22 cellular contexts compared by ENCODE assay signal in genomic region chr18:71529708-71530303, GRCh38.
DNase-seq lines count a peak whose midpoint lies in the region; ATAC-seq and TF ChIP-seq lines count a peak whose summit lies in the region.
"Had no signal": no experiment of that assay in that cellular context is flagged by ENCODE, and none has a peak within 500 bp of the region (broad histone marks: within the 10 kb centered on the region; RNA-seq: fewer than 3 reads in every experiment).

No MANE protein-coding gene starts in this region.

- CTCF ChIA-PET in MCF 10A (lab: Yijun Ruan, JAX) (interaction anchor here (0.5 kb wide), 1 partner anchor 16 kb away, joined by 3 read pairs; no protein-coding TSS in a partner anchor), mammary epithelial cell (lab: Charles Lee; ENCODE audit: low non-redundant PET) (no interaction called here)

- dilution Hi-C loops in mammary epithelial cell (cut with HindIII; ENCODE audit: low sequenced_read_pairs), result no loop called here

- in situ Hi-C loops in mammary epithelial cell (cut with MboI; ENCODE audit: low sequenced_read_pairs in 2 of 2), result no loop called here

- TF ChIP-seq CTCF in MCF 10A (IDR thresholded peaks at IDR 0.05; ENCODE audit: unreplicated experiment), result no peak
- no peak for TF ChIP-seq CTCF in mammary epithelial cell (conservative IDR thresholded peaks at IDR 0.05 in 1 of 2, IDR thresholded peaks at IDR 0.05 in 1 of 2; ENCODE audit: extremely low read depth in 1 of 2, insufficient read depth in 1 of 2, low read depth in 1 of 2, low read length in 2 of 2)
- no peak for TF ChIP-seq CTCF in SU-DHL-6 (IDR thresholded peaks at IDR 0.05; ENCODE audit: insufficient read depth, low read length, poor library complexity, severe bottlenecking)

- no peak overlapping the region for H3K9ac ChIP-seq in mammary epithelial cell (ENCODE audit: insufficient read depth, low read length)
- no peak overlapping the region for H3K9ac ChIP-seq in SU-DHL-6 (ENCODE audit: low read length)
- H3K9ac ChIP-seq: KMS-11 had no signal

- intact Hi-C loops in MCF 10A (cut with micrococcal nuclease) (no loop called here), mammary epithelial cell (cut with micrococcal nuclease) (no loop called here)

- H3K79me2 ChIP-seq in mammary epithelial cell (ENCODE audit: insufficient read depth, low read length) (no peaks in the 10 kb centered on the region), SU-DHL-6 (ENCODE audit: insufficient read depth, low read length) (no peaks in the 10 kb centered on the region)

- DNase-seq in MCF 10A (ENCODE audit: unreplicated experiment) (peak; percentile 79), mammary epithelial cell (no peak), fibroblast of gingiva (ENCODE audit: low read depth) (peak; percentile 38), stromal cell of bone marrow (ENCODE audit: low read depth) (peak; percentile 2), OCI-M2 (lab: John Stamatoyannopoulos, UW; ENCODE audit: unreplicated experiment) (no peak), GM03348 (ENCODE audit: low spot score) (no peak)
- no peak for DNase-seq in activated T-cell treated with anti-CD3 and anti-CD28 coated beads, Interleukin-2, amount 50 U/mL, for 4 hours
- DNase-seq: activated CD8-positive, alpha-beta T cell treated with anti-CD3 and anti-CD28 coated beads for 36 hours; activated T-cell treated with anti-CD3 and anti-CD28 coated beads, Interleukin-2, amount 50 U/mL, for 72 hours; CD4-positive, alpha-beta T cell; EL; head of caudate nucleus; NCI-H1694 treated with DMSO at 0.1 percent for 48 hours; NK-92 treated with Interleukin-12 subunit alpha and Interleukin-12 subunit beta, amount 100 ng/mL, for 24 hours; pancreas; T-cell; upper lobe of right lung had no signal

- H3K27ac ChIP-seq in mammary epithelial cell (ENCODE audit: insufficient read depth, low read depth, low read length) (no peak overlapping the region), SU-DHL-6 (ENCODE audit: low read depth, low read length) (no peak overlapping the region)
- H3K27ac ChIP-seq: KMS-11, pancreas, upper lobe of right lung had no signal

- H3K27ac Mint-ChIP-seq in MCF 10A (ENCODE audit: low read depth, unreplicated experiment), result no peak overlapping the region
- H3K27ac Mint-ChIP-seq: activated CD8-positive, alpha-beta T cell treated with anti-CD3 and anti-CD28 coated beads for 36 hours; activated naive CD4-positive, alpha-beta T cell treated with anti-CD3 and anti-CD28 coated beads, Interleukin-2, amount 50 U/mL, for 72 hours; activated T-cell treated with anti-CD3 and anti-CD28 coated beads, Interleukin-2, amount 50 U/mL, for 72 hours; CD4-positive, alpha-beta T cell; dendritic cell treated with granulocyte-macrophage colony-stimulating factor and Interleukin-4, amounts not matched to agents 40 ng/mL and 50 ng/mL, for 4 days; T-cell had no signal

- no peaks in the 10 kb centered on the region for H3K9me2 ChIP-seq in SU-DHL-6 (replicated peaks; ENCODE audit: insufficient read depth, low read length)

- BruUV-seq in MCF 10A (replicated peaks; lab: Mats Ljungman, UMichigan) (no TSS peak), mammary epithelial cell (replicated peaks; lab: Mats Ljungman, UMichigan) (no TSS peak)

- H3K4me3 Mint-ChIP-seq in MCF 10A (ENCODE audit: unreplicated experiment), result no peak overlapping the region
- H3K4me3 Mint-ChIP-seq in activated T-cell treated with anti-CD3 and anti-CD28 coated beads, Interleukin-2, amount 50 U/mL, for 4 hours, result no peak overlapping the region
- H3K4me3 Mint-ChIP-seq: activated CD8-positive, alpha-beta T cell treated with anti-CD3 and anti-CD28 coated beads for 36 hours; activated T-cell treated with anti-CD3 and anti-CD28 coated beads, Interleukin-2, amount 50 U/mL, for 72 hours; CD4-positive, alpha-beta T cell; dendritic cell treated with granulocyte-macrophage colony-stimulating factor and Interleukin-4, amounts not matched to agents 40 ng/mL and 50 ng/mL, for 4 days; T-cell had no signal

- POLR2A ChIA-PET in MCF 10A (lab: Yijun Ruan, JAX), result interaction anchor here (1.0 to 1.7 kb wide), 3 partner anchors 10 to 27 kb away, joined by 3 read pairs; no protein-coding TSS in a partner anchor

- H3K4me3 ChIP-seq in mammary epithelial cell (replicated peaks in 1 of 3; ENCODE audit: insufficient read depth in 1 of 3, low read depth in 2 of 3, low read length in 3 of 3), result no peak overlapping the region
- no peak overlapping the region for H3K4me3 ChIP-seq in SU-DHL-6 (ENCODE audit: insufficient read depth, low read length, poor library complexity, severe bottlenecking)
- H3K4me3 ChIP-seq: pancreas, upper lobe of right lung had no signal

- no peak overlapping the region for H3K4me2 ChIP-seq in mammary epithelial cell (ENCODE audit: insufficient read depth, low read depth, low read length)
- H3K4me2 ChIP-seq in SU-DHL-6 (ENCODE audit: low read depth, low read length, poor library complexity, severe bottlenecking), result no peak overlapping the region
- H3K4me2 ChIP-seq: KMS-11 had no signal

- H3K9me3 Mint-ChIP-seq in MCF 10A (ENCODE audit: unreplicated experiment), result no peaks in the 10 kb centered on the region
- H3K9me3 Mint-ChIP-seq in activated T-cell treated with anti-CD3 and anti-CD28 coated beads, Interleukin-2, amount 50 U/mL, for 4 hours, result peaks cover 9% of the 10 kb centered on the region
- H3K9me3 Mint-ChIP-seq: activated CD8-positive, alpha-beta T cell treated with anti-CD3 and anti-CD28 coated beads for 36 hours; activated T-cell treated with anti-CD3 and anti-CD28 coated beads, Interleukin-2, amount 50 U/mL, for 72 hours; CD4-positive, alpha-beta T cell had no signal

- H3F3A ChIP-seq in SU-DHL-6 (ENCODE audit: insufficient read depth), result no peaks in the 10 kb centered on the region

- H3K27me3 Mint-ChIP-seq in MCF 10A (ENCODE audit: insufficient read depth, unreplicated experiment), result peaks cover 2% of the 10 kb centered on the region
- H3K27me3 Mint-ChIP-seq in activated T-cell treated with anti-CD3 and anti-CD28 coated beads, Interleukin-2, amount 50 U/mL, for 4 hours (ENCODE audit: low read depth), result no peaks in the 10 kb centered on the region
- H3K27me3 Mint-ChIP-seq: activated CD8-positive, alpha-beta T cell treated with anti-CD3 and anti-CD28 coated beads for 36 hours; CD4-positive, alpha-beta T cell; dendritic cell treated with granulocyte-macrophage colony-stimulating factor and Interleukin-4, amounts not matched to agents 40 ng/mL and 50 ng/mL, for 4 days; T-cell had no signal

- H3K36me3 ChIP-seq in mammary epithelial cell (ENCODE audit: insufficient read depth, low read length) (no peaks in the 10 kb centered on the region), SU-DHL-6 (ENCODE audit: low read length) (no peaks in the 10 kb centered on the region; the same call in 1 of the 2 replicates)
- H3K36me3 ChIP-seq: pancreas, upper lobe of right lung had no signal

- H3K4me1 Mint-ChIP-seq in MCF 10A (ENCODE audit: insufficient read depth, unreplicated experiment), result peaks cover 15% of the 10 kb centered on the region
- no peaks in the 10 kb centered on the region for H3K4me1 Mint-ChIP-seq in activated T-cell treated with anti-CD3 and anti-CD28 coated beads, Interleukin-2, amount 50 U/mL, for 4 hours (ENCODE audit: low read depth)
- H3K4me1 Mint-ChIP-seq: T-cell had no signal

- WGBS in mammary epithelial cell (ENCODE audit: low coverage, missing lambda C conversion rate), result 3% methylated on average over 3 of the region's 3 CpGs

- H4K20me1 ChIP-seq in mammary epithelial cell (ENCODE audit: insufficient read depth, low read length), result no peaks in the 10 kb centered on the region
- no peaks in the 10 kb centered on the region for H4K20me1 ChIP-seq in SU-DHL-6 (ENCODE audit: low read depth, low read length)

- H3K27me3 ChIP-seq in mammary epithelial cell (ENCODE audit: insufficient read depth, low read length), result no peaks in the 10 kb centered on the region
- H3K27me3 ChIP-seq in SU-DHL-6 (ENCODE audit: low read length), result no peaks in the 10 kb centered on the region
- H3K27me3 ChIP-seq: pancreas, upper lobe of right lung had no signal

- no peaks in the 10 kb centered on the region for H3K4me1 ChIP-seq in mammary epithelial cell (ENCODE audit: insufficient read depth, low read length)
- H3K4me1 ChIP-seq: pancreas, upper lobe of right lung had no signal

- peaks cover 5% of the 10 kb centered on the region for H3K36me3 Mint-ChIP-seq in MCF 10A (ENCODE audit: insufficient read depth, unreplicated experiment)
- H3K36me3 Mint-ChIP-seq in activated T-cell treated with anti-CD3 and anti-CD28 coated beads, Interleukin-2, amount 50 U/mL, for 4 hours (ENCODE audit: insufficient read depth), result no peaks in the 10 kb centered on the region
- H3K36me3 Mint-ChIP-seq: activated naive CD4-positive, alpha-beta T cell treated with anti-CD3 and anti-CD28 coated beads, Interleukin-2, amount 50 U/mL, for 72 hours; T-cell had no signal

- no peak for ATAC-seq in activated T-cell treated with anti-CD3 and anti-CD28 coated beads, Interleukin-2, amount 50 U/mL, for 4 hours
- ATAC-seq: activated CD8-positive, alpha-beta T cell treated with anti-CD3 and anti-CD28 coated beads for 36 hours; activated naive CD4-positive, alpha-beta T cell treated with anti-CD3 and anti-CD28 coated beads, Interleukin-2, amount 50 U/mL, for 72 hours; activated T-cell treated with anti-CD3 and anti-CD28 coated beads, Interleukin-2, amount 50 U/mL, for 72 hours; HCT116; pancreas; T-cell; upper lobe of right lung had no signal

- peaks cover 4% of the 10 kb centered on the region for H3K9me3 ChIP-seq in mammary epithelial cell (replicated peaks; ENCODE audit: insufficient read depth, low read length)
- no peaks in the 10 kb centered on the region for H3K9me3 ChIP-seq in SU-DHL-6 (ENCODE audit: insufficient read depth, low read length)
- H3K9me3 ChIP-seq: pancreas, upper lobe of right lung had no signal

- H2AFZ ChIP-seq in mammary epithelial cell (ENCODE audit: low read depth, low read length) (no peak overlapping the region), SU-DHL-6 (ENCODE audit: low read depth, low read length, severe bottlenecking) (peak overlapping the region; percentile 0)

Comparison
In these comparisons a context has a peak if more than half of its experiments do, and no peak if none do; other contexts are left out.
1. DNase-seq: peak in MCF 10A (single experiment), fibroblast of gingiva (single experiment) and stromal cell of bone marrow (single experiment); none in mammary epithelial cell (single experiment), OCI-M2 (single experiment), activated T-cell treated with anti-CD3 and anti-CD28 coated beads, Interleukin-2, amount 50 U/mL, for 4 hours (single experiment) and GM03348 (single experiment).